ENCODE assay signal across 8 cellular contexts in the genomic region with DNA sequence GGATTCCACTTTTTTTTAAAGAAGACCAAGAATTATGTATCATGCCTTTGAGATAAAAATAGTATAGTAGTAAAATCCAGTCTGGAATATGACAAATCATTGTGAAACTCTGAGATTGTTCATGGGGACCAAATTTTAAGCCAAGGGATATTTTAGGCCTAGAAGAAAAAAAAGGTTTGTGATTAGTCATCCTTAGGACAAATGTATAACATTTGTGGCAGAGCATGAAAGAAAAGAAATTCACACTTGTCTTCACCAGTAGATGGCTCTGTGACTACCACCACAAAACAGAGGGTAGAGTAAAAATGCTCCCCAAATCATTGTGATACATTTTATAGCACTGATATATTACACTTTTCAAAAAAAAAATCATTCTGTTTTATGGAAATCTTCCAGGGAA.
DNase-seq lines count a peak whose midpoint lies in the region; ATAC-seq, FAIRE-seq and TF ChIP-seq lines count a peak whose summit lies in the region.

No MANE protein-coding gene starts in this region.

- H3K9me3 ChIP-seq in DOHH2 (ENCODE audit: control insufficient read depth, insufficient read depth, low read length) (no peaks in the 10 kb centered on the region), mesenchymal stem cell (ENCODE audit: control insufficient read depth, low read length) (no peaks in the 10 kb centered on the region), body of pancreas (no peaks in the 10 kb centered on the region)

- no peak overlapping the region for H2BK5ac ChIP-seq in mesenchymal stem cell (ENCODE audit: low read depth, low read length, poor library complexity, severe bottlenecking)

- H3K4me1 ChIP-seq in DOHH2 (ENCODE audit: control insufficient read depth, low read length), result no peaks in the 10 kb centered on the region
- H3K4me1 ChIP-seq in mesenchymal stem cell (ENCODE audit: control insufficient read depth, insufficient read depth, low read depth, low read length), result no peaks in the 10 kb centered on the region
- no peaks in the 10 kb centered on the region for H3K4me1 ChIP-seq in body of pancreas

- no peaks in the 10 kb centered on the region for H3K79me1 ChIP-seq in mesenchymal stem cell (replicated peaks; ENCODE audit: low read length, poor library complexity, severe bottlenecking)

- H3F3A ChIP-seq in DOHH2 (ENCODE audit: control insufficient read depth, insufficient read depth), result no peaks in the 10 kb centered on the region

- no peak overlapping the region for H3K4ac ChIP-seq in mesenchymal stem cell (ENCODE audit: low read depth in 1 of 2, low read length in 2 of 2)

- no peak overlapping the region for H3K14ac ChIP-seq in mesenchymal stem cell (ENCODE audit: low read length in 2 of 2)

- no peak overlapping the region for H2BK12ac ChIP-seq in mesenchymal stem cell (ENCODE audit: low read length in 2 of 2)

- peak overlapping the region; percentile 7 for H3K9ac ChIP-seq in mesenchymal stem cell (ENCODE audit: low read length)

- DNase-seq in HTR-8/SVneo (ENCODE audit: insufficient read length, low spot score) (peak; percentile 42), amniotic epithelial cell (ENCODE audit: low read depth) (peak; percentile 45), mesenchymal stem cell (peak; percentile 45), KG1 (lab: John Stamatoyannopoulos, UW) (no peak), cerebellar cortex (ENCODE audit: low spot score) (no peak), body of pancreas (no peak)

- no peak for TF ChIP-seq POLR2A in body of pancreas (IDR thresholded peaks at IDR 0.05)

- H3K4me2 ChIP-seq in DOHH2 (ENCODE audit: low read length) (no peak overlapping the region), mesenchymal stem cell (ENCODE audit: low read length, poor library complexity, severe bottlenecking) (no peak overlapping the region)

- H3K9me2 ChIP-seq in DOHH2 (replicated peaks; ENCODE audit: control insufficient read depth, low read length), result no peaks in the 10 kb centered on the region

- no peaks in the 10 kb centered on the region for H3K79me2 ChIP-seq in DOHH2 (ENCODE audit: control insufficient read depth, low read length)

- no peak for FAIRE-seq in HTR-8/SVneo (lab: Jason Lieb, UNC)

- no peak overlapping the region for H3K23ac ChIP-seq in mesenchymal stem cell (ENCODE audit: low read length in 2 of 2)

- H4K91ac ChIP-seq in mesenchymal stem cell (ENCODE audit: low read length), result no peak overlapping the region

- H3K4me3 ChIP-seq in DOHH2 (ENCODE audit: low read length) (no peak overlapping the region), mesenchymal stem cell (ENCODE audit: insufficient read depth in 1 of 2, low read depth in 1 of 2, low read length in 2 of 2) (no peak overlapping the region), body of pancreas (no peak overlapping the region)

- no peak overlapping the region for H2AK5ac ChIP-seq in mesenchymal stem cell (ENCODE audit: low read length, severe bottlenecking)

- H3K27me3 ChIP-seq in DOHH2 (ENCODE audit: control insufficient read depth, low read length) (no peaks in the 10 kb centered on the region), mesenchymal stem cell (ENCODE audit: control insufficient read depth in 1 of 2, insufficient read depth in 1 of 2, low read length in 2 of 2) (no peaks in the 10 kb centered on the region), body of pancreas (no peaks in the 10 kb centered on the region)

- H2BK15ac ChIP-seq in mesenchymal stem cell (ENCODE audit: low read depth, poor library complexity, severe bottlenecking), result no peak overlapping the region

- no peak overlapping the region for H4K8ac ChIP-seq in mesenchymal stem cell (ENCODE audit: low read length)

- H2BK120ac ChIP-seq in mesenchymal stem cell (ENCODE audit: low read depth, low read length), result no peak overlapping the region

- H4K20me1 ChIP-seq in DOHH2 (ENCODE audit: control insufficient read depth, insufficient read depth, low read depth, low read length), result no peaks in the 10 kb centered on the region

- peak; percentile 28 for TF ChIP-seq CTCF in DOHH2 (IDR thresholded peaks at IDR 0.05; ENCODE audit: low read depth, low read length, poor library complexity, severe bottlenecking)
- peak in 1 of 7 experiments; percentile 8 for TF ChIP-seq CTCF in body of pancreas (IDR thresholded peaks at IDR 0.05)

- H3K27ac ChIP-seq in DOHH2 (ENCODE audit: low read depth, low read length) (no peak overlapping the region), mesenchymal stem cell (ENCODE audit: low read length, poor library complexity, severe bottlenecking) (no peak overlapping the region), body of pancreas (no peak overlapping the region)

- no peak overlapping the region for H3K18ac ChIP-seq in mesenchymal stem cell (ENCODE audit: low read depth in 1 of 2, low read length in 2 of 2)

- ATAC-seq in body of pancreas (no peak), HG03378 (IDR thresholded peaks at IDR 0.05; ENCODE audit: unreplicated experiment) (no peak)

- H2AFZ ChIP-seq in mesenchymal stem cell (ENCODE audit: low read depth, low read length), result no peak overlapping the region

- intact Hi-C loops in body of pancreas (cut with DNase I), result no loop called here

- H3K36me3 ChIP-seq in DOHH2 (ENCODE audit: control insufficient read depth, low read length) (no peaks in the 10 kb centered on the region), mesenchymal stem cell (ENCODE audit: control insufficient read depth in 1 of 2, insufficient read depth in 2 of 2, low read depth in 1 of 2, low read length in 2 of 2) (no peaks in the 10 kb centered on the region), body of pancreas (replicated peaks in 1 of 2; ENCODE audit: insufficient read depth in 1 of 2, low read depth in 2 of 2) (no peaks in the 10 kb centered on the region)

Comparison
In these comparisons a context has a peak if more than half of its experiments do, and no peak if none do; other contexts are left out.
1. DNase-seq: peak in HTR-8/SVneo (single experiment), amniotic epithelial cell (single experiment) and mesenchymal stem cell (single experiment); none in KG1 (single experiment), cerebellar cortex (single experiment) and body of pancreas (0 of 4).